In genomic region chr12:132222808-132223173, GRCh38 we compare ENCODE assay signal across 1 cellular context.
TF ChIP-seq lines count a peak whose summit lies in the region.

No MANE protein-coding gene starts in this region.

TF ChIP-seq in IMR-90, 13 proteins besides CTCF, POLR2A, EP300 and RAD21 (continued from another document):
- TF ChIP-seq MXI1 (IDR thresholded peaks at IDR 0.05; ENCODE audit: borderline replicate concordance, low read depth, low read length) (no peak), MAFK (IDR thresholded peaks at IDR 0.05; ENCODE audit: low read depth, low read length) (no peak), USF2 (IDR thresholded peaks at IDR 0.05; ENCODE audit: low read depth, low read length) (no peak), CHD1 (IDR thresholded peaks at IDR 0.05; ENCODE audit: low read depth, low read length) (no peak), RFX5 (IDR thresholded peaks at IDR 0.05; ENCODE audit: low read depth, low read length) (no peak), CEBPB (IDR thresholded peaks at IDR 0.05; ENCODE audit: low read depth, low read length) (no peak), MAZ (IDR thresholded peaks at IDR 0.05; ENCODE audit: borderline replicate concordance, low read depth, low read length) (no peak)
